35 cellular contexts compared by ENCODE assay signal in the genomic region with DNA sequence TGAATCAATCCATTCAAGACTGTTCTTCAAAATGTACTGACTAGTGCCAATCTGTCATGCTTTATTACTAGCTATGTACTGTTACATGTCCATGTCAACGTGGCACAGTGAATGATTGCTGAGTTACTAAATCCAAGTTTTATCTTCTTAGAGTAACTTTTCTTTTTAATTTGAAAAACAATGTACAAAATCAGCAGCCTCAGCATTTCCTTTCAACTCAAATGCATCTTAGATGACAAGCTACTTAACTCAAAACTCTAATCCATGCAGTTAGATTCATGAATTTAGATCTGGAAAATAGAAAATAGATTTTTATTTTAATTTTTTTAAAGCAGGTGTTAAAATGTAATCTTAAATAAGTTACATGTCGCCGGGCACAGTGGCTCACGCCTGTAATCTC.
"Had no signal": no experiment of that assay in that cellular context is flagged by ENCODE, and none has a peak within 500 bp of the region (broad histone marks: within the 10 kb centered on the region; RNA-seq: fewer than 3 reads in every experiment).

No MANE protein-coding gene starts in this region.

- H3K36me3 ChIP-seq: MG63 had no signal

- H3K9me3 ChIP-seq: MG63 had no signal

- DNase-seq: Kasumi-1, MG63, MM.1S, MV-4-11, NCI-H1048, NCI-H1092, NCI-H1092 treated with DMSO at 0.1 percent for 48 hours, NCI-H1105, NCI-H1105 treated with DMSO at 0.1 percent for 48 hours, NCI-H1417, NCI-H1417 treated with DMSO at 0.1 percent for 48 hours, NCI-H1436, NCI-H1436 treated with DMSO at 0.1 percent for 48 hours, NCI-H146, NCI-H1694, NCI-H1694 treated with DMSO at 0.1 percent for 48 hours, NCI-H187, NCI-H187 treated with DMSO at 0.1 percent for 48 hours, NCI-H1930, NCI-H2029, NCI-H2029 treated with DMSO at 0.1 percent for 48 hours, NCI-H2081, NCI-H2081 treated with DMSO at 0.1 percent for 48 hours, NCI-H2107, NCI-H2171, NCI-H2171 treated with DMSO at 0.1 percent for 48 hours, NCI-H2227 treated with DMSO at 0.1 percent for 48 hours, NCI-H226, NCI-H345, NCI-H446, NCI-H446 treated with DMSO at 0.1 percent for 48 hours, NCI-H510A, NCI-H510A treated with DMSO at 0.1 percent for 48 hours, NCI-H524, NCI-H524 treated with DMSO at 0.1 percent for 48 hours had no signal

- H3K4me3 ChIP-seq: MG63 had no signal

- H3K27me3 ChIP-seq: MG63 had no signal
